8 cellular contexts compared by ENCODE assay signal in genomic region chr12:120231316-120232011, GRCh38. TPM values are rescaled to one million over a fixed set of nuclear protein-coding genes. Genes with fewer than 3 reads are reported as not detected.
A peak's percentile ranks its signal among the peaks of the same experiment; 100 is the strongest.
DNase-seq lines count a peak whose midpoint lies in the region; ATAC-seq and TF ChIP-seq lines count a peak whose summit lies in the region.

No MANE protein-coding gene starts in this region.

- H3K27ac ChIP-seq in C4-2B (peak overlapping the region; percentile 78), liver (ENCODE audit: low read depth in 1 of 2, low read length in 2 of 2) (peak overlapping the region; percentile 78 to 92)

- no peak for ATAC-seq in GM18505 (IDR thresholded peaks at IDR 0.05; ENCODE audit: unreplicated experiment)

- no peak for TF ChIP-seq POLR2A in GM18505 (IDR thresholded peaks at IDR 0.05; ENCODE audit: borderline replicate concordance, extremely low read depth, insufficient read depth, insufficient read length)

- H3K9ac ChIP-seq in liver (ENCODE audit: low read depth in 1 of 2, low read length in 2 of 2): no peak overlapping the region

- peak; percentile 98 for DNase-seq in MG63
- DNase-seq in activated CD4-positive, alpha-beta T cell treated with anti-CD3 and anti-CD28 coated beads for 24 hours (ENCODE audit: low read depth in 2 of 2): peak; percentile 69 to 70
- peak; percentile 33 for DNase-seq in cerebellum (ENCODE audit: low spot score)
- peak; percentile 59 to 79 for DNase-seq in stimulated activated CD8-positive, alpha-beta memory T cell treated with anti-CD3 and anti-CD28 coated beads, Interleukin-15, amount 100 ng/mL, for 4 hours (ENCODE audit: low read depth in 2 of 2)
- no peak for DNase-seq in NCI-H187 (lab: John Stamatoyannopoulos, UW)

- TF ChIP-seq RAD21 in liver (IDR thresholded peaks at IDR 0.05): peak; percentile 10 to 25

- H3K9me3 ChIP-seq in MG63: no peaks in the 10 kb centered on the region
- H3K9me3 ChIP-seq in liver (ENCODE audit: control insufficient read depth in 4 of 4, low read length in 3 of 4): no peaks in the 10 kb centered on the region

- H3K4me3 ChIP-seq in MG63: no peak overlapping the region
- no peak overlapping the region for H3K4me3 ChIP-seq in liver (ENCODE audit: low read depth in 1 of 3, low read length in 3 of 3)

- TF ChIP-seq CTCF in C4-2B (conservative IDR thresholded peaks at IDR 0.05) (no peak), liver (IDR thresholded peaks at IDR 0.05; ENCODE audit: low read depth, low read length, missing input control) (no peak)

- H3K27me3 ChIP-seq in MG63 (no peaks in the 10 kb centered on the region), liver (ENCODE audit: control insufficient read depth in 4 of 4, insufficient read depth in 4 of 4, low read length in 3 of 4) (no peaks in the 10 kb centered on the region)

- peaks cover 23 to 85% (median 73%) of the 10 kb centered on the region in 4 donors for H3K4me1 ChIP-seq in liver (ENCODE audit: control insufficient read depth in 4 of 4, insufficient read depth in 4 of 4, low read length in 3 of 4)

- H3K36me3 ChIP-seq in MG63 (peaks cover 14% of the 10 kb centered on the region), liver (ENCODE audit: control insufficient read depth in 4 of 4, insufficient read depth in 3 of 4, low read depth in 1 of 4, low read length in 3 of 4) (no peaks in the 10 kb centered on the region)

- 64% methylated on average over 3 of the region's 3 CpGs for WGBS in liver

TF ChIP-seq in liver, 16 proteins besides CTCF, POLR2A, EP300 and RAD21:
- TF ChIP-seq RXRA (IDR thresholded peaks at IDR 0.05) (peak in 1 of 2 donors; percentile 22), HNF4A (conservative IDR thresholded peaks at IDR 0.05) (no peak), NR2F2 (IDR thresholded peaks at IDR 0.05) (peak; percentile 30)

RNA-seq across cellular contexts. Expression of gene RPLP0, which starts 30.6 kb away (rescaled TPM):
- total RNA-seq in MG63 (2014; rRNA removed; shearing (Covaris generic); ENCODE audit: low replicate concordance): 5,975 and 7,875 TPM in 2 replicates
- total RNA-seq in cerebellum (1,131 TPM), liver (1,000 to 10,000 TPM; 1,321 to 1,770 TPM)
- 1,000 to 10,000 TPM in 1 of 2 donors, 100 to 1,000 TPM in 1; 472 to 1,306 TPM for polyA plus RNA-seq in liver

RNA-seq across cellular contexts. Expression of gene PXN, which starts 34.1 kb away (rescaled TPM):
- total RNA-seq in MG63 (2014; rRNA removed; shearing (Covaris generic); ENCODE audit: low replicate concordance): 6.4 and 11.5 TPM in 2 replicates
- total RNA-seq in cerebellum (7.9 TPM), liver (10 to 100 TPM in 1 of 2 donors, 1 to 10 TPM in 1; 6.0 to 13.1 TPM)
- 10 to 100 TPM; 12.0 to 12.6 TPM for polyA plus RNA-seq in liver

RNA-seq across cellular contexts. Expression of gene GCN1, which starts 36.9 kb away (rescaled TPM):
- 39.6 and 76.8 TPM in 2 replicates for total RNA-seq in MG63 (2014; rRNA removed; shearing (Covaris generic); ENCODE audit: low replicate concordance)
- total RNA-seq in cerebellum (73.6 TPM), liver (10 to 100 TPM; 38.0 to 78.6 TPM)
- 10 to 100 TPM in 1 of 2 donors, 1 to 10 TPM in 1; 7.3 to 13.7 TPM for polyA plus RNA-seq in liver

Comparison
In these comparisons a context has a peak if more than half of its experiments do, and no peak if none do; other contexts are left out.
1. DNase-seq: peak in MG63 (single experiment), activated CD4-positive, alpha-beta T cell treated with anti-CD3 and anti-CD28 coated beads for 24 hours (2 of 2), cerebellum (single experiment) and stimulated activated CD8-positive, alpha-beta memory T cell treated with anti-CD3 and anti-CD28 coated beads, Interleukin-15, amount 100 ng/mL, for 4 hours (2 of 2); none in NCI-H187 (0 of 2).